ENCODE assay signal across 8 cellular contexts in genomic region chr16:46973457-46974324, GRCh38. TPM values are rescaled to one million over a fixed set of nuclear protein-coding genes. Genes with fewer than 3 reads are reported as not detected.
A peak's percentile ranks its signal among the peaks of the same experiment; 100 is the strongest.
DNase-seq lines count a peak whose midpoint lies in the region; ATAC-seq and TF ChIP-seq lines count a peak whose summit lies in the region.

TSS of gene DNAJA2 (minus strand) at chr16:46973674. CDS start at chr16:46973572, 102 bp downstream.

- DNase-seq in G401 (ENCODE audit: low spot score), result peak; percentile 92
- peak; percentile 96 for DNase-seq in H7
- DNase-seq in M059J (ENCODE audit: low read depth), result peak; percentile 83
- DNase-seq in SHP77 treated with DMSO at 0.1 percent for 48 hours (lab: John Stamatoyannopoulos, UW), result peak; percentile 81
- peak; percentile 91 for DNase-seq in activated gamma-delta T cell treated with Interleukin-2 at 50 U/mL for 16 hours
- peak; percentile 56 to 77 for DNase-seq in foreskin keratinocyte
- DNase-seq in neural progenitor cell (ENCODE audit: low spot score), result peak; percentile 94

- peaks cover 12% of the 10 kb centered on the region for H3F3A ChIP-seq in neural progenitor cell (ENCODE audit: low read depth)

- peaks cover 32% of the 10 kb centered on the region for H4K20me1 ChIP-seq in neural progenitor cell (ENCODE audit: low read depth)

- H3K4me3 ChIP-seq in H7 (ENCODE audit: insufficient read depth, low read depth, low read length) (peak within 1 kb of the TSS; percentile 85), neural progenitor cell (peak within 1 kb of the TSS; percentile 91), stomach smooth muscle (ENCODE audit: low read length in 2 of 2) (peak within 1 kb of the TSS; percentile 67 to 86)

- peak within 1 kb of the TSS; percentile 92 for H2AFZ ChIP-seq in neural progenitor cell (replicated peaks)

- in situ Hi-C loops in G401 (cut with HindIII; ENCODE audit: low sequenced_read_pairs), result no loop called here

- peaks cover 50% of the 10 kb centered on the region for H3K79me2 ChIP-seq in neural progenitor cell (ENCODE audit: low read depth)

- peak within 1 kb of the TSS; percentile 87 for H3K27ac ChIP-seq in foreskin keratinocyte
- H3K27ac ChIP-seq in neural progenitor cell, result peak within 1 kb of the TSS; percentile 99
- H3K27ac ChIP-seq in stomach smooth muscle (ENCODE audit: low read length), result peak within 1 kb of the TSS; percentile 94

- H3K27me3 ChIP-seq in H7 (ENCODE audit: control insufficient read depth, insufficient read depth, low read length) (no peaks in the 10 kb centered on the region), foreskin keratinocyte (no peaks in the 10 kb centered on the region), neural progenitor cell (no peaks in the 10 kb centered on the region), stomach smooth muscle (ENCODE audit: control insufficient read depth in 1 of 2, insufficient read depth in 2 of 2, low read length in 2 of 2) (no peaks in the 10 kb centered on the region)

- peak within 1 kb of the TSS; percentile 84 for H3K4me2 ChIP-seq in neural progenitor cell

- peak within 1 kb of the TSS; percentile 91 for H3K27ac Mint-ChIP-seq in neural progenitor cell

- H3K27me3 Mint-ChIP-seq in neural progenitor cell (ENCODE audit: insufficient read depth, low read depth), result peaks cover 2% of the 10 kb centered on the region

- H3K36me3 ChIP-seq in H7 (replicated peaks; ENCODE audit: control insufficient read depth, insufficient read depth, low read length) (peaks cover 7% of the 10 kb centered on the region), neural progenitor cell (peaks cover 10% of the 10 kb centered on the region), stomach smooth muscle (ENCODE audit: control insufficient read depth in 2 of 2, insufficient read depth in 2 of 2, low read length in 2 of 2) (peaks cover 3 to 7% of the 10 kb centered on the region in 2 donors)

- peaks cover 36% of the 10 kb centered on the region for H3K4me1 Mint-ChIP-seq in neural progenitor cell

- TF ChIP-seq CTCF in foreskin keratinocyte (conservative IDR thresholded peaks at IDR 0.05) (no peak), neural progenitor cell (IDR thresholded peaks at IDR 0.05) (no peak)

- H3K4me3 Mint-ChIP-seq in neural progenitor cell, result peak within 1 kb of the TSS; percentile 92

- H3K9me3 ChIP-seq in neural progenitor cell (ENCODE audit: low read depth) (no peaks in the 10 kb centered on the region), stomach smooth muscle (ENCODE audit: control insufficient read depth in 2 of 2, low read length in 2 of 2) (no peaks in the 10 kb centered on the region)

- H3K36me3 Mint-ChIP-seq in neural progenitor cell, result peaks cover 10% of the 10 kb centered on the region

- H3K9me3 Mint-ChIP-seq in neural progenitor cell, result no peaks in the 10 kb centered on the region

- peaks cover 5% of the 10 kb centered on the region for H3K4me1 ChIP-seq in foreskin keratinocyte
- H3K4me1 ChIP-seq in neural progenitor cell, result peaks cover 15% of the 10 kb centered on the region
- H3K4me1 ChIP-seq in stomach smooth muscle (ENCODE audit: control insufficient read depth, insufficient read depth, low read length), result peaks cover 21% of the 10 kb centered on the region

- H3K9ac ChIP-seq in neural progenitor cell, result peak within 1 kb of the TSS; percentile 96
- peak within 1 kb of the TSS; percentile 84 to 97 for H3K9ac ChIP-seq in stomach smooth muscle (ENCODE audit: low read length in 2 of 2)

- ATAC-seq in foreskin keratinocyte, result peak; percentile 93

RNA-seq across cellular contexts. Expression of gene DNAJA2, which starts in this region (rescaled TPM):
- total RNA-seq in G401 (2014; rRNA removed; shearing (Covaris generic)), result 90.5 and 128 TPM in 2 replicates
- 91.6 and 129 TPM in 2 replicates for total RNA-seq in H7 (2014; rRNA removed; shearing (Covaris generic))
- total RNA-seq in M059J (2014; rRNA removed; shearing (Covaris generic)), result 70.3 and 93.1 TPM in 2 replicates
- total RNA-seq in foreskin keratinocyte, result 81.2 and 86.4 TPM in 2 replicates
- polyA plus RNA-seq in foreskin keratinocyte, result 38.7 and 47.0 TPM in 2 replicates
- 70.1 and 113 TPM in 2 replicates for total RNA-seq in neural progenitor cell (ENCODE audit: low replicate concordance)

Comparison
In these comparisons a context has a peak if more than half of its experiments do, and no peak if none do; other contexts are left out.
1. Peak in every context shown above with its lines: DNase-seq, ATAC-seq, H3K4me3 ChIP-seq and H3K27ac ChIP-seq.